9 cellular contexts compared by ENCODE assay signal in genomic region chr11:64776875-64777274, GRCh38. TPM values are rescaled to one million over a fixed set of nuclear protein-coding genes. Genes with fewer than 3 reads are reported as not detected.
A peak's percentile ranks its signal among the peaks of the same experiment; 100 is the strongest.
DNase-seq lines count a peak whose midpoint lies in the region; ATAC-seq and TF ChIP-seq lines count a peak whose summit lies in the region.
"Had no signal": no experiment of that assay in that cellular context is flagged by ENCODE, and none has a peak within 500 bp of the region (broad histone marks: within the 10 kb centered on the region; RNA-seq: fewer than 3 reads in every experiment).

No MANE protein-coding gene starts in this region.

- H3K36me3 Mint-ChIP-seq in dendritic cell treated with granulocyte-macrophage colony-stimulating factor and Interleukin-4, amounts not matched to agents 40 ng/mL and 50 ng/mL, for 4 days (ENCODE audit: low read depth): peaks cover 62% of the 10 kb centered on the region
- peaks cover 24 to 55% (median 45%) of the 10 kb centered on the region in 3 donors for H3K36me3 Mint-ChIP-seq in naive thymus-derived CD8-positive, alpha-beta T cell

- H3K4me3 ChIP-seq in AG09309 (ENCODE audit: control insufficient read depth, low read depth, low read length) (peak overlapping the region; percentile 89), KMS-11 (IDR thresholded peaks at IDR 0.05; ENCODE audit: insufficient read depth, low read depth, low read length) (peak overlapping the region; percentile 46)

- H3K4me2 ChIP-seq in KMS-11: peak overlapping the region; percentile 55

- no peaks in the 10 kb centered on the region; the same call in 1 of the 2 replicates for H3K27me3 ChIP-seq in KMS-11 (ENCODE audit: insufficient read depth, low read depth)

- H3K4me3 Mint-ChIP-seq in dendritic cell treated with granulocyte-macrophage colony-stimulating factor and Interleukin-4, amounts not matched to agents 40 ng/mL and 50 ng/mL, for 4 days: peak overlapping the region; percentile 84
- peak overlapping the region; percentile 88 to 97 (median 94) for H3K4me3 Mint-ChIP-seq in naive thymus-derived CD8-positive, alpha-beta T cell

- H3K9me3 Mint-ChIP-seq in dendritic cell treated with granulocyte-macrophage colony-stimulating factor and Interleukin-4, amounts not matched to agents 40 ng/mL and 50 ng/mL, for 4 days: no peaks in the 10 kb centered on the region
- H3K9me3 Mint-ChIP-seq in naive thymus-derived CD8-positive, alpha-beta T cell: no peaks in the 10 kb centered on the region

- H3K27ac ChIP-seq in KMS-11: peak overlapping the region; percentile 1; the same call in 1 of the 2 replicates

- peaks cover 57% of the 10 kb centered on the region for H3K79me2 ChIP-seq in KMS-11 (ENCODE audit: insufficient read depth, low read depth)

- ATAC-seq in naive thymus-derived CD8-positive, alpha-beta T cell: no peak
- ATAC-seq in HG03095 (IDR thresholded peaks at IDR 0.05; ENCODE audit: unreplicated experiment) (no peak), GM18519 (IDR thresholded peaks at IDR 0.05; ENCODE audit: low FRiP score, unreplicated experiment) (no peak)

- POLR2A ChIA-PET in naive thymus-derived CD8-positive, alpha-beta T cell (lab: Charles Lee): interaction anchor here (0.8 to 39.5 kb wide), 10 partner anchors 17 to 141 kb away, joined by 3 to 2320 read pairs (median 16); partner anchors contain the start of genes CDC42BPG, EHD1, MAP4K2 and PYGM

- intact Hi-C loops in dendritic cell treated with granulocyte-macrophage colony-stimulating factor and Interleukin-4, amounts not matched to agents 40 ng/mL and 50 ng/mL, for 4 days (cut with micrococcal nuclease): loop anchor here (5.0 kb wide), 1 partner anchor 35 kb away; the partner anchor contains the start of gene RASGRP2

- peaks cover 52% of the 10 kb centered on the region for H3K4me1 Mint-ChIP-seq in dendritic cell treated with granulocyte-macrophage colony-stimulating factor and Interleukin-4, amounts not matched to agents 40 ng/mL and 50 ng/mL, for 4 days (ENCODE audit: low read depth)
- H3K4me1 Mint-ChIP-seq in naive thymus-derived CD8-positive, alpha-beta T cell: peaks cover 28 to 82% (median 75%) of the 10 kb centered on the region in 4 donors

- H4K20me1 ChIP-seq in KMS-11 (ENCODE audit: insufficient read depth): peaks cover 53% of the 10 kb centered on the region

- peak overlapping the region; percentile 16; the same call in 1 of the 2 replicates for H3K9ac ChIP-seq in KMS-11

- no peaks in the 10 kb centered on the region for H3K27me3 Mint-ChIP-seq in dendritic cell treated with granulocyte-macrophage colony-stimulating factor and Interleukin-4, amounts not matched to agents 40 ng/mL and 50 ng/mL, for 4 days
- peaks cover 0 to 5% (median 0%) of the 10 kb centered on the region in 5 donors for H3K27me3 Mint-ChIP-seq in naive thymus-derived CD8-positive, alpha-beta T cell

- H3K36me3 ChIP-seq in KMS-11 (ENCODE audit: insufficient read depth): peaks cover 34% of the 10 kb centered on the region; the same call in 1 of the 2 replicates

- DNase-seq in AG09309 (ENCODE audit: low read depth): no peak
- DNase-seq in naive thymus-derived CD8-positive, alpha-beta T cell: peak in 1 of 10 donors; percentile 36
- no peak for DNase-seq in NOMO-1 treated with DMSO at 0.1 percent for 48 hours (lab: John Stamatoyannopoulos, UW; ENCODE audit: unreplicated experiment)
- DNase-seq in AG20443 (ENCODE audit: low spot score): no peak

- no peak for TF ChIP-seq CTCF in AG09309 (IDR thresholded peaks at IDR 0.05; ENCODE audit: control insufficient read depth, insufficient read depth, low read depth, low read length, missing control alignments)
- TF ChIP-seq CTCF in KMS-11 (conservative IDR thresholded peaks at IDR 0.05; ENCODE audit: low read depth, low read length): no peak

- H2AFZ ChIP-seq in KMS-11 (ENCODE audit: low read depth): no peak overlapping the region

- peaks cover 60% of the 10 kb centered on the region for H3K4me1 ChIP-seq in KMS-11 (ENCODE audit: low read depth, poor library complexity, severe bottlenecking)

- H3K27ac Mint-ChIP-seq in dendritic cell treated with granulocyte-macrophage colony-stimulating factor and Interleukin-4, amounts not matched to agents 40 ng/mL and 50 ng/mL, for 4 days: peak overlapping the region; percentile 81
- H3K27ac Mint-ChIP-seq in naive thymus-derived CD8-positive, alpha-beta T cell: peak overlapping the region; percentile 80 to 97 (median 94)

RNA-seq across cellular contexts. Expression of gene SF1, which starts 1.5 kb away (rescaled TPM):
- 1,000 to 10,000 TPM; 1,030 to 1,057 TPM for total RNA-seq in naive thymus-derived CD8-positive, alpha-beta T cell
- polyA plus RNA-seq in naive thymus-derived CD8-positive, alpha-beta T cell: 100 to 1,000 TPM in 1 of 3 donors, 10 to 100 TPM in 2; 87.0 to 138 (median 96.6) TPM

RNA-seq across cellular contexts. Expression of gene PYGM, which starts 17.1 kb away (rescaled TPM):
- 10 to 100 TPM; 13.0 to 18.4 TPM for total RNA-seq in naive thymus-derived CD8-positive, alpha-beta T cell
- polyA plus RNA-seq in naive thymus-derived CD8-positive, alpha-beta T cell: under 1 TPM; 0.09 to 0.50 (median 0.49) TPM
- total RNA-seq: glomerular endothelial cell had no signal

RNA-seq across cellular contexts. Expression of gene MAP4K2, which starts 26.1 kb away (rescaled TPM):
- 100 to 1,000 TPM; 128 to 135 TPM for total RNA-seq in naive thymus-derived CD8-positive, alpha-beta T cell
- polyA plus RNA-seq in naive thymus-derived CD8-positive, alpha-beta T cell: 10 to 100 TPM; 26.6 to 55.5 (median 30.3) TPM

RNA-seq across cellular contexts. Expression of gene RASGRP2, which starts 32.9 kb away (rescaled TPM):
- total RNA-seq in naive thymus-derived CD8-positive, alpha-beta T cell: 100 to 1,000 TPM; 679 to 682 TPM
- 100 to 1,000 TPM; 168 to 253 (median 185) TPM for polyA plus RNA-seq in naive thymus-derived CD8-positive, alpha-beta T cell

RNA-seq across cellular contexts. Expression of gene MEN1, which starts 33.5 kb away (rescaled TPM):
- total RNA-seq in naive thymus-derived CD8-positive, alpha-beta T cell: 10 to 100 TPM; 50.7 to 54.1 TPM
- polyA plus RNA-seq in naive thymus-derived CD8-positive, alpha-beta T cell: 10 to 100 TPM; 22.1 to 57.4 (median 36.1) TPM
